Comparison of ENCODE assay signal across 1 cellular context in genomic region chr6:16334671-16335070, GRCh38.
TF ChIP-seq lines count a peak whose summit lies in the region.

No MANE protein-coding gene starts in this region.

TF ChIP-seq in K562, 482 proteins besides CTCF, POLR2A, EP300 and RAD21 (continued from another document and continues in another):
- peak; percentile 21; the same call in 1 of the 2 replicates for TF ChIP-seq MGA (IDR thresholded peaks at IDR 0.05)
- peak; percentile 84 for TF ChIP-seq FOSL1 (tag; conservative IDR thresholded peaks at IDR 0.05)
- TF ChIP-seq NR2C2 (CRISPR knock-in tag; IDR thresholded peaks at IDR 0.05) = no peak
- TF ChIP-seq NR2C2 (tag; IDR thresholded peaks at IDR 0.05) = 0 out of 2 replicates have a peak, but pooled peaks have one; percentile 16
- peak; percentile 33; the same call in 1 of the 2 replicates for TF ChIP-seq EHMT2 (IDR thresholded peaks at IDR 0.05)
- no peak for TF ChIP-seq ZBTB40 (IDR thresholded peaks at IDR 0.05)
- no peak for TF ChIP-seq ZBTB40 (CRISPR knock-in tag; IDR thresholded peaks at IDR 0.05)
- TF ChIP-seq CEBPG (CRISPR knock-in tag; IDR thresholded peaks at IDR 0.05) = peak; percentile 92
- TF ChIP-seq CEBPG (tag; conservative IDR thresholded peaks at IDR 0.05 in 1 of 2, IDR thresholded peaks at IDR 0.05 in 1 of 2) = peak; percentile 98 to 99
- TF ChIP-seq BHLHE40 (IDR thresholded peaks at IDR 0.05; ENCODE audit: low read length) = peak; percentile 90
- TF ChIP-seq MYC (IDR thresholded peaks at IDR 0.05; ENCODE audit: low read depth, low read length) = peak; percentile 41; the same call in 1 of the 2 replicates
- TF ChIP-seq MYC (CRISPR knock-in tag; IDR thresholded peaks at IDR 0.05; ENCODE audit: borderline replicate concordance, low read depth) = no peak
- TF ChIP-seq TARDBP (IDR thresholded peaks at IDR 0.05) = no peak
- no peak for TF ChIP-seq SIRT6 (IDR thresholded peaks at IDR 0.05; ENCODE audit: low read depth, low read length)
- no peak for TF ChIP-seq AFF1 (IDR thresholded peaks at IDR 0.05; ENCODE audit: low read depth in 1 of 2, partially characterized antibody in 2 of 2)
- TF ChIP-seq L3MBTL2 (IDR thresholded peaks at IDR 0.05) = peak; percentile 40; the same call in 1 of the 2 replicates
- TF ChIP-seq ZNF175 (CRISPR knock-in tag; IDR thresholded peaks at IDR 0.05; ENCODE audit: low read depth) = 0 out of 2 replicates have a peak, but pooled peaks have one; percentile 52
- TF ChIP-seq ARID1B (IDR thresholded peaks at IDR 0.05) = peak; percentile 22; the same call in 1 of the 2 replicates
- TF ChIP-seq MNT (conservative IDR thresholded peaks at IDR 0.05) = peak in 1 of 2 experiments; percentile 32; a peak in 1 of 4 replicates
- TF ChIP-seq IRF9 (tag; IDR thresholded peaks at IDR 0.05) = peak; percentile 85
- TF ChIP-seq RCOR1 (IDR thresholded peaks at IDR 0.05; ENCODE audit: borderline replicate concordance in 1 of 2, low read depth in 2 of 2, low read length in 2 of 2) = peak in 1 of 2 experiments; percentile 50; a peak in 1 of 4 replicates
- peak; percentile 99 for TF ChIP-seq CEBPB (tag; IDR thresholded peaks at IDR 0.05)
- no peak for TF ChIP-seq PRPF4 (IDR thresholded peaks at IDR 0.05; ENCODE audit: insufficient read depth, low read depth, low read length, poor library complexity, severe bottlenecking)
